Comparison of ENCODE assay signal across 9 cellular contexts in genomic region chr11:118152552-118153471, GRCh38. TPM values are rescaled to one million over a fixed set of nuclear protein-coding genes. Genes with fewer than 3 reads are reported as not detected.
A peak's percentile ranks its signal among the peaks of the same experiment; 100 is the strongest.
DNase-seq lines count a peak whose midpoint lies in the region; ATAC-seq and FAIRE-seq lines count a peak whose summit lies in the region.
"Had no signal": no experiment of that assay in that cellular context is flagged by ENCODE, and none has a peak within 500 bp of the region (broad histone marks: within the 10 kb centered on the region; RNA-seq: fewer than 3 reads in every experiment).

SCN4B (minus strand) TSS chr11:118152823; CDS start chr11:118152673, 150 bp downstream.

- CTCF ChIA-PET in activated naive CD4-positive, alpha-beta T cell treated with anti-CD3 and anti-CD28 coated beads, Interleukin-2, amount 10 ng/mL, durations not matched to agents 7 days and 5 days (lab: Charles Lee): interaction anchor here (0.8 to 3.4 kb wide), 3 partner anchors 9 to 46 kb away, joined by 3 to 16 read pairs (median 4); no protein-coding TSS in a partner anchor

- no peak within 1 kb of the TSS for H3K27ac Mint-ChIP-seq in activated naive CD4-positive, alpha-beta T cell treated with anti-CD3 and anti-CD28 coated beads, Interleukin-2, amount 10 ng/mL, durations not matched to agents 7 days and 5 days
- no peak within 1 kb of the TSS for H3K27ac Mint-ChIP-seq in natural killer cell treated with Interleukin-12 subunit alpha and Interleukin-12 subunit beta and Interleukin-15 and Interleukin-18, amount 100 ng/mL, for 72 hours

- H3K4me1 Mint-ChIP-seq in activated naive CD4-positive, alpha-beta T cell treated with anti-CD3 and anti-CD28 coated beads, Interleukin-2, amount 10 ng/mL, durations not matched to agents 7 days and 5 days: peaks cover 15% of the 10 kb centered on the region
- peaks cover 4 to 7% of the 10 kb centered on the region in 2 donors for H3K4me1 Mint-ChIP-seq in natural killer cell treated with Interleukin-12 subunit alpha and Interleukin-12 subunit beta and Interleukin-15 and Interleukin-18, amount 100 ng/mL, for 72 hours (ENCODE audit: low read depth in 2 of 2)

- peak within 1 kb of the TSS; percentile 27 for H3K4me3 Mint-ChIP-seq in activated naive CD4-positive, alpha-beta T cell treated with anti-CD3 and anti-CD28 coated beads, Interleukin-2, amount 10 ng/mL, durations not matched to agents 7 days and 5 days
- H3K4me3 Mint-ChIP-seq in natural killer cell treated with Interleukin-12 subunit alpha and Interleukin-12 subunit beta and Interleukin-15 and Interleukin-18, amount 100 ng/mL, for 72 hours: peak within 1 kb of the TSS; percentile 12

- no peaks in the 10 kb centered on the region for H3K36me3 Mint-ChIP-seq in activated naive CD4-positive, alpha-beta T cell treated with anti-CD3 and anti-CD28 coated beads, Interleukin-2, amount 10 ng/mL, durations not matched to agents 7 days and 5 days
- H3K36me3 Mint-ChIP-seq in natural killer cell treated with Interleukin-12 subunit alpha and Interleukin-12 subunit beta and Interleukin-15 and Interleukin-18, amount 100 ng/mL, for 72 hours: no peaks in the 10 kb centered on the region

- no peak for ATAC-seq in natural killer cell treated with Interleukin-12 subunit alpha and Interleukin-12 subunit beta and Interleukin-15 and Interleukin-18, amount 100 ng/mL, for 72 hours
- no peak for ATAC-seq in HG03571 (IDR thresholded peaks at IDR 0.05; ENCODE audit: unreplicated experiment)
- no peak for ATAC-seq in GM19351 (IDR thresholded peaks at IDR 0.05; ENCODE audit: unreplicated experiment)

- DNase-seq in Daoy (ENCODE audit: low read depth) (peak; percentile 79), NCI-H1417 treated with DMSO at 0.1 percent for 48 hours (lab: John Stamatoyannopoulos, UW) (peak; percentile 39), frontal cortex (ENCODE audit: low spot score in 2 of 2) (peak; percentile 82 to 87), SHP77 treated with DMSO at 0.1 percent for 48 hours (lab: John Stamatoyannopoulos, UW) (no peak)
- peak; percentile 34 for DNase-seq in activated naive CD4-positive, alpha-beta T cell treated with anti-CD3 and anti-CD28 coated beads, Interleukin-2, amount 10 ng/mL, durations not matched to agents 7 days and 5 days
- DNase-seq in natural killer cell treated with Interleukin-12 subunit alpha and Interleukin-12 subunit beta and Interleukin-15 and Interleukin-18, amount 100 ng/mL, for 72 hours (ENCODE audit: low spot score): no peak

- H3K27me3 Mint-ChIP-seq in activated naive CD4-positive, alpha-beta T cell treated with anti-CD3 and anti-CD28 coated beads, Interleukin-2, amount 10 ng/mL, durations not matched to agents 7 days and 5 days: peaks cover 100% of the 10 kb centered on the region
- H3K27me3 Mint-ChIP-seq in natural killer cell treated with Interleukin-12 subunit alpha and Interleukin-12 subunit beta and Interleukin-15 and Interleukin-18, amount 100 ng/mL, for 72 hours: peaks cover 43 to 45% of the 10 kb centered on the region in 2 donors

- H3K9me3 Mint-ChIP-seq in activated naive CD4-positive, alpha-beta T cell treated with anti-CD3 and anti-CD28 coated beads, Interleukin-2, amount 10 ng/mL, durations not matched to agents 7 days and 5 days: no peaks in the 10 kb centered on the region
- no peaks in the 10 kb centered on the region for H3K9me3 Mint-ChIP-seq in natural killer cell treated with Interleukin-12 subunit alpha and Interleukin-12 subunit beta and Interleukin-15 and Interleukin-18, amount 100 ng/mL, for 72 hours

- no peak for FAIRE-seq in frontal cortex (lab: Jason Lieb, UNC)

RNA-seq across cellular contexts. Expression of gene SCN4B, which starts in this region (rescaled TPM):
- 0.57 and 1.2 TPM in 2 replicates for total RNA-seq in Daoy (2014; rRNA removed; shearing (Covaris generic))
- total RNA-seq in frontal cortex: 5.7 TPM
- total RNA-seq in natural killer cell treated with Interleukin-12 subunit alpha and Interleukin-12 subunit beta and Interleukin-15 and Interleukin-18, amount 100 ng/mL, for 72 hours: not detected
- total RNA-seq: PC-9 had no signal

Comparison
In these comparisons a context has a peak if more than half of its experiments do, and no peak if none do; other contexts are left out.
1. DNase-seq: peak in Daoy (single experiment), NCI-H1417 treated with DMSO at 0.1 percent for 48 hours (single experiment), activated naive CD4-positive, alpha-beta T cell treated with anti-CD3 and anti-CD28 coated beads, Interleukin-2, amount 10 ng/mL, durations not matched to agents 7 days and 5 days (single experiment) and frontal cortex (2 of 2); none in natural killer cell treated with Interleukin-12 subunit alpha and Interleukin-12 subunit beta and Interleukin-15 and Interleukin-18, amount 100 ng/mL, for 72 hours (single experiment) and SHP77 treated with DMSO at 0.1 percent for 48 hours (single experiment).